Comparison of ENCODE assay signal across 8 cellular contexts in the genomic region with DNA sequence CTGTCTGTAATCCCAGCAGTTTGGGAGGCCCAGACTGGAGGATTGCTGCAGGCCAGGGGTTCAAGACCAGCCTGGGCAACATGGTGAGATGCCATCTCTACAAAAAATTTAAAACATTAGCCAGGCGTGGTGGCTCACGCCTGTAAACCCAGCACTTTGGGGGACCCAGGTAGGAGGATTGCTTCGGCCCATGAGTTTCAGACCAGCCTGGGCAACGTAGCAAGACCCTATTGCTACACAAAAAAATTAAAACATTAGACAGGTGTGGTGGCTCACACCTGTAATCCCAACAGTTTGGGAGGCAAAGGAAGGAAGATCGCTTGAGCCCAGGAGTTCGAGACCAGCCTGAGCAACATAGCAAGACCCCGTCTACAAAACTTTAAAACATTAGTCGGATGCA. TPM values are rescaled to one million over a fixed set of nuclear protein-coding genes. Genes with fewer than 3 reads are reported as not detected.
DNase-seq lines count a peak whose midpoint lies in the region; ATAC-seq and TF ChIP-seq lines count a peak whose summit lies in the region.

No MANE protein-coding gene starts in this region.

- H3K4me1 Mint-ChIP-seq in HFFc6 (ENCODE audit: low read depth) = peaks cover 41% of the 10 kb centered on the region
- peaks cover 41% of the 10 kb centered on the region for H3K4me1 Mint-ChIP-seq in stimulated activated memory B cell treated with anti-CD40 and anti-IgM and Interleukin-4, amounts not matched to agents 10 μg/mL and 1 μg/mL and 100 μg/mL, for 72 hours

- no peaks in the 10 kb centered on the region for H3K36me3 Mint-ChIP-seq in HFFc6 (ENCODE audit: low read depth)
- peaks cover 0 to 8% of the 10 kb centered on the region in 2 donors for H3K36me3 Mint-ChIP-seq in activated naive CD4-positive, alpha-beta T cell treated with anti-CD3 and anti-CD28 coated beads, Interleukin-2, amount 50 U/mL, for 72 hours
- H3K36me3 Mint-ChIP-seq in stimulated activated memory B cell treated with anti-CD40 and anti-IgM and Interleukin-4, amounts not matched to agents 10 μg/mL and 1 μg/mL and 100 μg/mL, for 72 hours = no peaks in the 10 kb centered on the region

- peak overlapping the region; percentile 79 for H3K4me3 Mint-ChIP-seq in HFFc6
- peak overlapping the region; percentile 80 for H3K4me3 Mint-ChIP-seq in stimulated activated memory B cell treated with anti-CD40 and anti-IgM and Interleukin-4, amounts not matched to agents 10 μg/mL and 1 μg/mL and 100 μg/mL, for 72 hours

- TF ChIP-seq CTCF in HFFc6 (IDR thresholded peaks at IDR 0.05) = no peak

- H3K27me3 Mint-ChIP-seq in HFFc6 (ENCODE audit: insufficient read depth) = no peaks in the 10 kb centered on the region; the same call in 1 of the 2 replicates
- H3K27me3 Mint-ChIP-seq in stimulated activated memory B cell treated with anti-CD40 and anti-IgM and Interleukin-4, amounts not matched to agents 10 μg/mL and 1 μg/mL and 100 μg/mL, for 72 hours = no peaks in the 10 kb centered on the region

- DNase-seq in HFFc6 (no peak), KBM-7 (no peak), NCI-H82 treated with DMSO at 0.1 percent for 48 hours (lab: John Stamatoyannopoulos, UW; ENCODE audit: unreplicated experiment) (no peak)
- DNase-seq in activated naive CD4-positive, alpha-beta T cell treated with anti-CD3 and anti-CD28 coated beads, Interleukin-2, amount 50 U/mL, for 72 hours (ENCODE audit: low spot score in 2 of 2) = peak in 1 of 2 donors; percentile 25

- H3K4me3 ChIP-seq in iPS-18c (ENCODE audit: insufficient read depth, low read depth, low read length) = peak overlapping the region; percentile 79

- peak overlapping the region; percentile 80 for H3K27ac Mint-ChIP-seq in HFFc6
- peak overlapping the region; percentile 91 to 94 for H3K27ac Mint-ChIP-seq in activated naive CD4-positive, alpha-beta T cell treated with anti-CD3 and anti-CD28 coated beads, Interleukin-2, amount 50 U/mL, for 72 hours
- H3K27ac Mint-ChIP-seq in stimulated activated memory B cell treated with anti-CD40 and anti-IgM and Interleukin-4, amounts not matched to agents 10 μg/mL and 1 μg/mL and 100 μg/mL, for 72 hours = peak overlapping the region; percentile 78

- in situ Hi-C loops in KBM-7 (cut with MboI; ENCODE audit: low pct_unique_long_range_greater_than_20kb, low sequenced_read_pairs) = no loop called here

- no peaks in the 10 kb centered on the region for H3K9me3 ChIP-seq in iPS-18c (ENCODE audit: control insufficient read depth, insufficient read depth, low read length)

- no peak for ATAC-seq in activated naive CD4-positive, alpha-beta T cell treated with anti-CD3 and anti-CD28 coated beads, Interleukin-2, amount 50 U/mL, for 72 hours
- no peak for ATAC-seq in stimulated activated memory B cell treated with anti-CD40 and anti-IgM and Interleukin-4, amounts not matched to agents 10 μg/mL and 1 μg/mL and 100 μg/mL, for 72 hours
- ATAC-seq in GM19023 (IDR thresholded peaks at IDR 0.05; ENCODE audit: unreplicated experiment) (no peak), GM19467 (IDR thresholded peaks at IDR 0.05; ENCODE audit: unreplicated experiment) (no peak)

- H3K9me3 Mint-ChIP-seq in HFFc6 = no peaks in the 10 kb centered on the region
- H3K9me3 Mint-ChIP-seq in activated naive CD4-positive, alpha-beta T cell treated with anti-CD3 and anti-CD28 coated beads, Interleukin-2, amount 50 U/mL, for 72 hours = no peaks in the 10 kb centered on the region
- H3K9me3 Mint-ChIP-seq in stimulated activated memory B cell treated with anti-CD40 and anti-IgM and Interleukin-4, amounts not matched to agents 10 μg/mL and 1 μg/mL and 100 μg/mL, for 72 hours = no peaks in the 10 kb centered on the region

RNA-seq across cellular contexts. Expression of a gene that starts 1.3 kb away (rescaled TPM):
- 10 to 100 TPM; 19.6 to 27.1 (median 22.9) TPM for total RNA-seq in HFFc6 (2021; fragmentation: NEBNext Ultra II Directional; extraction: Animal tissue kit (Norgen Biotek cat#: 25700))
- 10 to 100 TPM; 16.4 to 16.6 TPM for total RNA-seq in activated naive CD4-positive, alpha-beta T cell treated with anti-CD3 and anti-CD28 coated beads, Interleukin-2, amount 50 U/mL, for 72 hours

RNA-seq across cellular contexts. Expression of a gene that starts 1.3 kb away (rescaled TPM):
- total RNA-seq in HFFc6 (2021; fragmentation: NEBNext Ultra II Directional; extraction: Animal tissue kit (Norgen Biotek cat#: 25700)) = 10 to 100 TPM; 24.7 to 29.6 (median 25.6) TPM
- total RNA-seq in activated naive CD4-positive, alpha-beta T cell treated with anti-CD3 and anti-CD28 coated beads, Interleukin-2, amount 50 U/mL, for 72 hours = 10 to 100 TPM; 19.2 to 33.4 TPM
